Comparison of ENCODE assay signal across 11 cellular contexts in the genomic region with DNA sequence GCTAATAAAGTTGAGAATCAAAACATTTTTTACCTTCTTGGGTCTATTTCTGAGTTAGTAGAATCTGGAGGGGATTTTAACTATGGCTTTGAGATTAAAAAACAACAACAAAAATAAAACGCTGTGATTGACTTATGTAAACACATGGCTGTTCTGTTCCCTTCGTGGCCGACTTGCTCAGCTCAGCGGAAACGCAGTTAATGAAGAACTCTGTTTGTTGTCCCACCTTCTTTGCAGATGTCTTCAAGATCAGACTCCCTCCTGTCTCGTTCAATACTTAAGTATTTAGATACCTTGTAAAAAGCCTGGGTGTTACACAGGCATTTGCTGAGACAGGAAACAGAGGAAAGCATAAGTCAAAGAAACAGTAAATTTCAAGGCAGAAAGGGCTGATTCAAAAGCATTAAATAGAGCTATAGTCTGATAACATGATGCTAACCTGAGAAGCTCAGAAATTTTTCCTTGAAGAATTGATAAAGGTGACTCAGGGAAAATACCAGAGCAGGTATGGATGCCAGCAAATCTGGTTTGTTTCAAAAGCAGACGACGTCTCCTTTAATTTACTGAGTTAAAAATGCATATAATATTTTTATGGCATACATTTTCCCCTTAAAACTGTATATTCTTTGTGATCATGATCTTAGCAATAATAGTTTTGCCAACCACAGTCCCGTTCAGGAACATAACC. TPM values are rescaled to one million over a fixed set of nuclear protein-coding genes. Genes with fewer than 3 reads are reported as not detected.
A peak's percentile ranks its signal among the peaks of the same experiment; 100 is the strongest.
DNase-seq lines count a peak whose midpoint lies in the region; ATAC-seq and TF ChIP-seq lines count a peak whose summit lies in the region.
"Had no signal": no experiment of that assay in that cellular context is flagged by ENCODE, and none has a peak within 500 bp of the region (broad histone marks: within the 10 kb centered on the region; RNA-seq: fewer than 3 reads in every experiment).

No MANE protein-coding gene starts in this region.

- no peak for DNase-seq in CD8-positive, alpha-beta T cell
- DNase-seq in activated CD8-positive, alpha-beta T cell treated with anti-CD3 and anti-CD28 coated beads for 36 hours: no peak
- DNase-seq in mesendoderm (no peak), Calu3 (no peak), ovary (no peak), adrenal gland (no peak)
- DNase-seq: activated CD8-positive, alpha-beta memory T cell treated with anti-CD3 and anti-CD28 coated beads for 24 hours; MG63; psoas muscle had no signal

- WGBS in mesendoderm (ENCODE audit: extremely low coverage, insufficient coverage, low lambda C conversion rate): no CpG with 5 or more reads among the region's 9 CpGs
- WGBS in ovary, 3 donors: 51 to 58% (median 58%) methylated on average over 9 of the region's 9 CpGs
- 50 to 65% (median 56%) methylated on average over 9 of the region's 9 CpGs for WGBS in adrenal gland, 4 donors

- intact Hi-C loops in CD8-positive, alpha-beta T cell (cut with DNase I, micrococcal nuclease): loop anchor here in 1 of 2 experiments (1.0 to 2.0 kb wide), 2 partner anchors 21 to 23 kb away; a partner anchor contains a TSS
- intact Hi-C loops in activated CD8-positive, alpha-beta T cell treated with anti-CD3 and anti-CD28 coated beads for 36 hours (cut with micrococcal nuclease): no loop called here
- intact Hi-C loops in Calu3 (cut with micrococcal nuclease; ENCODE audit: unreplicated experiment) (no loop called here), ovary (cut with DNase I) (no loop called here), adrenal gland (cut with DNase I) (no loop called here)

- H2BK5ac ChIP-seq in mesendoderm (ENCODE audit: low read length): no peak overlapping the region

- no peak for ATAC-seq in CD8-positive, alpha-beta T cell
- no peak for ATAC-seq in activated CD8-positive, alpha-beta T cell treated with anti-CD3 and anti-CD28 coated beads for 36 hours
- ATAC-seq in GM18498 (IDR thresholded peaks at IDR 0.05; ENCODE audit: unreplicated experiment): no peak
- ATAC-seq: psoas muscle had no signal

- peak overlapping the region; percentile 90 for H3K27ac Mint-ChIP-seq in CD8-positive, alpha-beta T cell
- peak overlapping the region; percentile 83 for H3K27ac Mint-ChIP-seq in activated CD8-positive, alpha-beta T cell treated with anti-CD3 and anti-CD28 coated beads for 36 hours
- H3K27ac Mint-ChIP-seq in Calu3 (ENCODE audit: unreplicated experiment): no peak overlapping the region

- H3K79me1 ChIP-seq in mesendoderm (ENCODE audit: low read length): no peaks in the 10 kb centered on the region

- H3K4ac ChIP-seq in mesendoderm (ENCODE audit: low read depth, low read length): no peak overlapping the region

- CTCF ChIA-PET in CD8-positive, alpha-beta T cell (lab: Charles Lee): no interaction called here
- CTCF ChIA-PET in activated CD8-positive, alpha-beta T cell treated with anti-CD3 and anti-CD28 coated beads for 36 hours (lab: Charles Lee): interaction anchor here (1.0 to 1.4 kb wide), 3 partner anchors 9 to 22 kb away, joined by 3 read pairs; a partner anchor contains a TSS
- CTCF ChIA-PET in Calu3 (lab: Charles Lee): no interaction called here

- H3K4me1 Mint-ChIP-seq in CD8-positive, alpha-beta T cell (ENCODE audit: low read depth): peaks cover 18% of the 10 kb centered on the region
- H3K4me1 Mint-ChIP-seq in activated CD8-positive, alpha-beta T cell treated with anti-CD3 and anti-CD28 coated beads for 36 hours (ENCODE audit: low read depth): peaks cover 23% of the 10 kb centered on the region
- H3K4me1 Mint-ChIP-seq in Calu3 (ENCODE audit: low read depth, unreplicated experiment): no peaks in the 10 kb centered on the region

- H3K4me3 ChIP-seq in CD8-positive, alpha-beta T cell (ENCODE audit: low read depth, low read length): no peak overlapping the region
- H3K4me3 ChIP-seq in HUES6 (ENCODE audit: low read depth, low read length) (peak overlapping the region; percentile 9; the same call in 1 of the 2 replicates), mesendoderm (ENCODE audit: low read length) (no peak overlapping the region), ovary (no peak overlapping the region), adrenal gland (no peak overlapping the region)
- H3K4me3 ChIP-seq: MG63, psoas muscle had no signal

- TF ChIP-seq EP300 in ovary (IDR thresholded peaks at IDR 0.05): no peak

- H3K4me2 ChIP-seq in mesendoderm (ENCODE audit: low read length): no peak overlapping the region

- BruUV-seq in Calu3 (replicated peaks; lab: Mats Ljungman, UMichigan): no TSS peak

- H3K27ac ChIP-seq in CD8-positive, alpha-beta T cell (ENCODE audit: low read depth, low read length): no peak overlapping the region
- H3K27ac ChIP-seq in HUES6 (ENCODE audit: low read depth, low read length): peak overlapping the region; percentile 93
- H3K27ac ChIP-seq in mesendoderm (ENCODE audit: low read depth, low read length): peak overlapping the region; percentile 63
- no peak overlapping the region for H3K27ac ChIP-seq in ovary
- H3K27ac ChIP-seq in adrenal gland: no peak overlapping the region
- H3K27ac ChIP-seq: psoas muscle had no signal

- H3K79me2 ChIP-seq in mesendoderm (ENCODE audit: control insufficient read depth, insufficient read depth, low read length): no peaks in the 10 kb centered on the region

- no peak overlapping the region for H4K8ac ChIP-seq in mesendoderm (ENCODE audit: low read depth, low read length)

- H3K9me3 ChIP-seq in CD8-positive, alpha-beta T cell (ENCODE audit: low read length): no peaks in the 10 kb centered on the region
- peaks cover 7% of the 10 kb centered on the region; the same call in 1 of the 2 replicates for H3K9me3 ChIP-seq in HUES6 (ENCODE audit: control insufficient read depth, insufficient read depth, low read depth, low read length)
- no peaks in the 10 kb centered on the region for H3K9me3 ChIP-seq in ovary
- H3K9me3 ChIP-seq in adrenal gland (replicated peaks in 1 of 3): no peaks in the 10 kb centered on the region
- H3K9me3 ChIP-seq: MG63, psoas muscle had no signal

- H3K4me3 Mint-ChIP-seq in CD8-positive, alpha-beta T cell: peak overlapping the region; percentile 59
- peak overlapping the region; percentile 26 for H3K4me3 Mint-ChIP-seq in activated CD8-positive, alpha-beta T cell treated with anti-CD3 and anti-CD28 coated beads for 36 hours
- H3K4me3 Mint-ChIP-seq in Calu3 (ENCODE audit: low read depth, unreplicated experiment): no peak overlapping the region

- H3K9me3 Mint-ChIP-seq in CD8-positive, alpha-beta T cell: no peaks in the 10 kb centered on the region
- H3K9me3 Mint-ChIP-seq in activated CD8-positive, alpha-beta T cell treated with anti-CD3 and anti-CD28 coated beads for 36 hours: no peaks in the 10 kb centered on the region
- no peaks in the 10 kb centered on the region for H3K9me3 Mint-ChIP-seq in Calu3 (ENCODE audit: low read depth, unreplicated experiment)

- H2AK5ac ChIP-seq in mesendoderm (ENCODE audit: low read length): no peak overlapping the region

- no peak for TF ChIP-seq POLR2A in ovary (IDR thresholded peaks at IDR 0.05)
- no peak for TF ChIP-seq POLR2A in adrenal gland (IDR thresholded peaks at IDR 0.05)

- H3K18ac ChIP-seq in mesendoderm (ENCODE audit: low read length): no peak overlapping the region

- H3K9ac ChIP-seq in HUES6 (ENCODE audit: low read length): peak overlapping the region; percentile 72
- peak overlapping the region; percentile 29 for H3K9ac ChIP-seq in mesendoderm (ENCODE audit: low read length)

- H3K27me3 ChIP-seq in CD8-positive, alpha-beta T cell (ENCODE audit: insufficient read depth, low read length): no peaks in the 10 kb centered on the region
- H3K27me3 ChIP-seq in HUES6 (ENCODE audit: control insufficient read depth, insufficient read depth, low read length) (no peaks in the 10 kb centered on the region), mesendoderm (ENCODE audit: insufficient read depth, low read length, poor library complexity) (no peaks in the 10 kb centered on the region), ovary (no peaks in the 10 kb centered on the region), adrenal gland (no peaks in the 10 kb centered on the region)
- H3K27me3 ChIP-seq: MG63 had no signal

- no peak for TF ChIP-seq CTCF in CD8-positive, alpha-beta T cell (IDR thresholded peaks at IDR 0.05)
- TF ChIP-seq CTCF in activated CD8-positive, alpha-beta T cell treated with anti-CD3 and anti-CD28 coated beads for 36 hours (IDR thresholded peaks at IDR 0.05): no peak
- TF ChIP-seq CTCF in Calu3 (IDR thresholded peaks at IDR 0.05; ENCODE audit: unreplicated experiment): no peak
- no peak for TF ChIP-seq CTCF in ovary (IDR thresholded peaks at IDR 0.05)
- TF ChIP-seq CTCF in adrenal gland (IDR thresholded peaks at IDR 0.05): no peak

- H3K36me3 Mint-ChIP-seq in CD8-positive, alpha-beta T cell: no peaks in the 10 kb centered on the region
- no peaks in the 10 kb centered on the region for H3K36me3 Mint-ChIP-seq in activated CD8-positive, alpha-beta T cell treated with anti-CD3 and anti-CD28 coated beads for 36 hours (ENCODE audit: low read depth)
- H3K36me3 Mint-ChIP-seq in Calu3 (ENCODE audit: insufficient read depth, unreplicated experiment): no peaks in the 10 kb centered on the region

- H3K23ac ChIP-seq in mesendoderm (ENCODE audit: low read length): no peak overlapping the region

- H2BK120ac ChIP-seq in mesendoderm (ENCODE audit: low read depth, low read length): no peak overlapping the region

- H2BK15ac ChIP-seq in mesendoderm (replicated peaks; ENCODE audit: low read depth): no peak overlapping the region

- POLR2A ChIA-PET in CD8-positive, alpha-beta T cell (lab: Charles Lee): interaction anchor here (0.7 to 1.6 kb wide), 3 partner anchors 17 to 23 kb away, joined by 3 to 7 read pairs (median 3); a partner anchor contains a TSS
- POLR2A ChIA-PET in activated CD8-positive, alpha-beta T cell treated with anti-CD3 and anti-CD28 coated beads for 36 hours (lab: Charles Lee): no interaction called here

- H3K27me3 Mint-ChIP-seq in CD8-positive, alpha-beta T cell (ENCODE audit: low read depth): no peaks in the 10 kb centered on the region
- H3K27me3 Mint-ChIP-seq in activated CD8-positive, alpha-beta T cell treated with anti-CD3 and anti-CD28 coated beads for 36 hours: no peaks in the 10 kb centered on the region
- H3K27me3 Mint-ChIP-seq in Calu3 (ENCODE audit: unreplicated experiment): no peaks in the 10 kb centered on the region

- no peak overlapping the region for H4K5ac ChIP-seq in mesendoderm (ENCODE audit: low read length)

- no peaks in the 10 kb centered on the region for H3K36me3 ChIP-seq in CD8-positive, alpha-beta T cell (ENCODE audit: insufficient read depth, low read length)
- H3K36me3 ChIP-seq in HUES6 (ENCODE audit: control insufficient read depth, insufficient read depth, low read length) (no peaks in the 10 kb centered on the region), mesendoderm (ENCODE audit: control insufficient read depth, insufficient read depth, low read length) (no peaks in the 10 kb centered on the region), ovary (no peaks in the 10 kb centered on the region), adrenal gland (replicated peaks in 1 of 2) (no peaks in the 10 kb centered on the region)
- H3K36me3 ChIP-seq: MG63 had no signal

- peak overlapping the region; percentile 79 for H3K56ac ChIP-seq in mesendoderm (ENCODE audit: low read length)

- H3K4me1 ChIP-seq in CD8-positive, alpha-beta T cell (ENCODE audit: insufficient read depth, low read length): peaks cover 16% of the 10 kb centered on the region
- H3K4me1 ChIP-seq in HUES6 (ENCODE audit: control insufficient read depth, insufficient read depth, low read length) (peaks cover 25% of the 10 kb centered on the region), mesendoderm (ENCODE audit: control insufficient read depth, low read depth, low read length) (peaks cover 3% of the 10 kb centered on the region), ovary (ENCODE audit: insufficient read depth) (no peaks in the 10 kb centered on the region), adrenal gland (replicated peaks in 1 of 2) (peaks cover 0 to 22% of the 10 kb centered on the region in 2 donors)
- H3K4me1 ChIP-seq: psoas muscle had no signal

RNA-seq across cellular contexts. Expression of a gene that starts 21.7 kb away (rescaled TPM):
- 10 to 100 TPM; 17.9 to 18.4 TPM for total RNA-seq in CD8-positive, alpha-beta T cell
- 10 to 100 TPM; 10.2 to 15.3 TPM for total RNA-seq in activated CD8-positive, alpha-beta T cell treated with anti-CD3 and anti-CD28 coated beads for 36 hours
- polyA plus RNA-seq in mesendoderm (2013, experiment 1 of 2): 15.3 TPM
- polyA plus RNA-seq in mesendoderm (2013, experiment 2 of 2): 14.1 TPM
- total RNA-seq in Calu3 (2022): 25.2 and 26.1 TPM in 2 replicates
- 10 to 100 TPM; 22.7 to 65.5 (median 47.5) TPM for total RNA-seq in ovary
- polyA plus RNA-seq in ovary: 10 to 100 TPM; 15.4 to 19.2 TPM
- total RNA-seq in adrenal gland: 10 to 100 TPM; 14.0 to 70.8 (median 36.5) TPM
- polyA plus RNA-seq in adrenal gland: 10 to 100 TPM; 18.9 to 52.2 (median 32.8) TPM

RNA-seq across cellular contexts. Expression of a gene that starts 23.2 kb away (rescaled TPM):
- 10 to 100 TPM; 71.4 to 73.0 TPM for total RNA-seq in CD8-positive, alpha-beta T cell
- 100 to 1,000 TPM; 101 to 102 TPM for total RNA-seq in activated CD8-positive, alpha-beta T cell treated with anti-CD3 and anti-CD28 coated beads for 36 hours
- polyA plus RNA-seq in mesendoderm (2013, experiment 1 of 2): 25.3 TPM
- 23.3 TPM for polyA plus RNA-seq in mesendoderm (2013, experiment 2 of 2)
- total RNA-seq in Calu3 (2022) (103 and 106 TPM in 2 replicates), ovary (10 to 100 TPM; 21.9 to 59.0 (median 45.0) TPM), adrenal gland (10 to 100 TPM; 13.5 to 70.8 (median 39.7) TPM)
- polyA plus RNA-seq in ovary (10 to 100 TPM; 27.3 to 54.4 TPM), adrenal gland (10 to 100 TPM; 27.6 to 51.3 (median 32.4) TPM)

Comparison
In these comparisons a context has a peak if more than half of its experiments do, and no peak if none do; other contexts are left out.
1. H3K27ac ChIP-seq: peak in HUES6 (single experiment) and mesendoderm (single experiment); none in CD8-positive, alpha-beta T cell (single experiment), ovary (0 of 2) and adrenal gland (0 of 5).